Comparison of ENCODE assay signal across 30 cellular contexts in genomic region chr16:75027520-75028300, GRCh38. TPM values are rescaled to one million over a fixed set of nuclear protein-coding genes. Genes with fewer than 3 reads are reported as not detected.
DNase-seq lines count a peak whose midpoint lies in the region; ATAC-seq and TF ChIP-seq lines count a peak whose summit lies in the region.
"Had no signal": no experiment of that assay in that cellular context is flagged by ENCODE, and none has a peak within 500 bp of the region (broad histone marks: within the 10 kb centered on the region; RNA-seq: fewer than 3 reads in every experiment).

No MANE protein-coding gene starts in this region.

- peaks cover 24% of the 10 kb centered on the region for H3F3A ChIP-seq in PC-9 (ENCODE audit: insufficient read depth, low read depth)

- no peak overlapping the region for H3K4me2 ChIP-seq in PC-9
- H3K4me2 ChIP-seq: smooth muscle cell had no signal

- BruUV-seq in PC-9 (replicated peaks; lab: Mats Ljungman, UMichigan), result no TSS peak

- intact Hi-C loops in PC-9 (cut with micrococcal nuclease; ENCODE audit: unreplicated experiment), result no loop called here
- intact Hi-C loops in esophagus muscularis mucosa (cut with DNase I), result no loop called here
- intact Hi-C loops in gastrocnemius medialis (cut with DNase I; ENCODE audit: low total_unique reads), result no loop called here

- peaks cover 72% of the 10 kb centered on the region for H3K4me1 ChIP-seq in PC-9 (replicated peaks; ENCODE audit: insufficient read depth)
- peaks cover 21 to 34% (median 31%) of the 10 kb centered on the region in 4 donors for H3K4me1 ChIP-seq in esophagus muscularis mucosa
- H3K4me1 ChIP-seq in gastrocnemius medialis, result peaks cover 14 to 26% of the 10 kb centered on the region in 2 donors
- no peaks in the 10 kb centered on the region for H3K4me1 ChIP-seq in effector memory CD4-positive, alpha-beta T cell (ENCODE audit: control insufficient read depth, insufficient read depth, low read length, poor library complexity, severe bottlenecking)
- H3K4me1 ChIP-seq: BE2C, colonic mucosa had no signal

- no peaks in the 10 kb centered on the region for H4K20me1 ChIP-seq in PC-9 (ENCODE audit: insufficient read depth)

- no peaks in the 10 kb centered on the region for H3K9me2 ChIP-seq in PC-9 (ENCODE audit: insufficient read depth)

- TF ChIP-seq POLR2A in esophagus muscularis mucosa (IDR thresholded peaks at IDR 0.05; ENCODE audit: low read depth) (no peak), gastrocnemius medialis (IDR thresholded peaks at IDR 0.05) (no peak)

- 0 out of 2 replicates have a peak, but pooled peaks cover 10% of the 10 kb centered on the region for H3K36me3 ChIP-seq in PC-9 (ENCODE audit: low read depth)
- H3K36me3 ChIP-seq in esophagus muscularis mucosa, result no peaks in the 10 kb centered on the region
- no peaks in the 10 kb centered on the region for H3K36me3 ChIP-seq in gastrocnemius medialis
- H3K36me3 ChIP-seq in effector memory CD4-positive, alpha-beta T cell (ENCODE audit: control insufficient read depth, insufficient read depth, low read length), result no peaks in the 10 kb centered on the region
- H3K36me3 ChIP-seq: BE2C, colonic mucosa, Peyer's patch had no signal

- 95% methylated on average over 6 of the region's 6 CpGs for WGBS in esophagus muscularis mucosa

- CTCF ChIA-PET in PC-9 (lab: Charles Lee), result no interaction called here

- H3K4me3 ChIP-seq in PC-9, result no peak overlapping the region
- no peak overlapping the region for H3K4me3 ChIP-seq in esophagus muscularis mucosa
- no peak overlapping the region for H3K4me3 ChIP-seq in gastrocnemius medialis
- H3K4me3 ChIP-seq in effector memory CD4-positive, alpha-beta T cell (ENCODE audit: insufficient read depth, low read depth, low read length, poor library complexity, severe bottlenecking), result no peak overlapping the region
- H3K4me3 ChIP-seq: colonic mucosa, lung, mucosa of descending colon, Peyer's patch, smooth muscle cell had no signal

- TF ChIP-seq EP300 in esophagus muscularis mucosa (IDR thresholded peaks at IDR 0.05), result no peak

- no peak for ATAC-seq in gastrocnemius medialis
- no peak for ATAC-seq in GM21515 (IDR thresholded peaks at IDR 0.05; ENCODE audit: unreplicated experiment)
- ATAC-seq: activated CD4-positive, alpha-beta T cell treated with anti-CD3 and anti-CD28 coated beads for 36 hours; activated CD8-positive, alpha-beta T cell treated with anti-CD3 and anti-CD28 coated beads for 36 hours; activated T-helper 17 cell treated with anti-CD3 and anti-CD28 coated beads, Interleukin-2, amount 50 U/mL, for 72 hours; left cardiac atrium; mucosa of descending colon had no signal

- H2AFZ ChIP-seq in PC-9, result no peak overlapping the region

- POLR2A ChIA-PET in PC-9 (lab: Charles Lee; ENCODE audit: unreplicated experiment), result no interaction called here

- peaks cover 91% of the 10 kb centered on the region for H3K79me2 ChIP-seq in PC-9 (ENCODE audit: low read depth)

- TF ChIP-seq CTCF in PC-9 (conservative IDR thresholded peaks at IDR 0.05), result no peak
- TF ChIP-seq CTCF in esophagus muscularis mucosa (IDR thresholded peaks at IDR 0.05), result no peak
- TF ChIP-seq CTCF in gastrocnemius medialis (IDR thresholded peaks at IDR 0.05 in 4 of 5, conservative IDR thresholded peaks at IDR 0.05 in 1 of 5), result no peak

- DNase-seq in Caki2 (ENCODE audit: low read depth) (peak; percentile 88), PC-9 (no peak), esophagus muscularis mucosa (ENCODE audit: extremely low spot score) (no peak), gastrocnemius medialis (no peak), NAMALWA (ENCODE audit: low spot score) (no peak)
- DNase-seq in activated T-cell treated with anti-CD3 and anti-CD28 coated beads, Interleukin-2, amount 50 U/mL, for 1 hour, result no peak
- no peak for DNase-seq in effector memory CD4-positive, alpha-beta T cell
- DNase-seq: activated CD4-positive, alpha-beta T cell treated with anti-CD3 and anti-CD28 coated beads for 36 hours; activated CD8-positive, alpha-beta memory T cell treated with anti-CD3 and anti-CD28 coated beads, Interleukin-2, amount 50 U/mL, for 48 hours; activated CD8-positive, alpha-beta T cell treated with anti-CD3 and anti-CD28 coated beads for 36 hours; amygdala; BE2C; colonic mucosa; hippocampal formation; Karpas-422; left cardiac atrium; mucosa of descending colon; natural killer cell; NCI-H1436 treated with DMSO at 0.1 percent for 48 hours; NCI-H2107; nucleus accumbens; Peyer's patch; retina; SHP77; stimulated activated naive CD4-positive, alpha-beta T cell treated with Interleukin-2 at 50 U/mL for 16 hours had no signal

- H3K27me3 ChIP-seq in PC-9 (ENCODE audit: insufficient read depth, low read depth), result no peaks in the 10 kb centered on the region
- H3K27me3 ChIP-seq in esophagus muscularis mucosa, result no peaks in the 10 kb centered on the region
- H3K27me3 ChIP-seq in gastrocnemius medialis, result no peaks in the 10 kb centered on the region
- no peaks in the 10 kb centered on the region for H3K27me3 ChIP-seq in effector memory CD4-positive, alpha-beta T cell (replicated peaks; ENCODE audit: control insufficient read depth, insufficient read depth, low read length, poor library complexity, severe bottlenecking)
- H3K27me3 ChIP-seq: BE2C, colonic mucosa, Peyer's patch had no signal

- peak overlapping the region; percentile 35; the same call in 1 of the 2 replicates for H3K27ac ChIP-seq in PC-9
- H3K27ac ChIP-seq in esophagus muscularis mucosa (replicated peaks in 1 of 4), result peak overlapping the region in 3 of 4 donors; percentile 9 to 82 (median 81)
- H3K27ac ChIP-seq in gastrocnemius medialis, result peak overlapping the region in 3 of 4 donors; percentile 69 to 75 (median 72)
- H3K27ac ChIP-seq in effector memory CD4-positive, alpha-beta T cell (ENCODE audit: insufficient read depth, low read length, poor library complexity, severe bottlenecking), result no peak overlapping the region
- H3K27ac ChIP-seq: HL-60 had no signal

- H3K9me3 ChIP-seq in PC-9 (ENCODE audit: insufficient read depth, low read depth) (no peaks in the 10 kb centered on the region), esophagus muscularis mucosa (no peaks in the 10 kb centered on the region), gastrocnemius medialis (no peaks in the 10 kb centered on the region)
- no peaks in the 10 kb centered on the region for H3K9me3 ChIP-seq in effector memory CD4-positive, alpha-beta T cell (ENCODE audit: control insufficient read depth, low read length)
- H3K9me3 ChIP-seq: BE2C, colonic mucosa, mucosa of descending colon, Peyer's patch had no signal

- in situ Hi-C loops in Caki2 (cut with HindIII; ENCODE audit: low pct_unique_long_range_greater_than_20kb, low sequenced_read_pairs) (no loop called here), gastrocnemius medialis (cut with MboI; ENCODE audit: low sequenced_read_pairs in 4 of 4) (no loop called here)

RNA-seq across cellular contexts. Expression of gene ZNRF1, which starts 28.9 kb away (rescaled TPM):
- total RNA-seq in Caki2 (2014; rRNA removed; shearing (Covaris generic); ENCODE audit: low replicate concordance), result 66.7 and 104 TPM in 2 replicates
- total RNA-seq in PC-9 (2021) (64.4 and 79.3 TPM in 2 replicates), esophagus muscularis mucosa (10 to 100 TPM; 18.2 to 28.3 (median 23.6) TPM), gastrocnemius medialis (10 to 100 TPM; 21.7 to 37.1 (median 30.2) TPM)

RNA-seq across cellular contexts. Expression of gene WDR59, which starts 42.8 kb away (rescaled TPM):
- total RNA-seq in Caki2 (2014; rRNA removed; shearing (Covaris generic); ENCODE audit: low replicate concordance), result 15.8 and 24.2 TPM in 2 replicates
- total RNA-seq in PC-9 (2021) (97.0 and 97.1 TPM in 2 replicates), esophagus muscularis mucosa (10 to 100 TPM; 15.7 to 27.2 (median 18.6) TPM), gastrocnemius medialis (10 to 100 TPM; 12.9 to 31.3 (median 19.5) TPM)
